1 cellular context compared by ENCODE assay signal in genomic region chr7:36262706-36263484, GRCh38.
TF ChIP-seq lines count a peak whose summit lies in the region.

No MANE protein-coding gene starts in this region.

TF ChIP-seq in HepG2, 621 proteins besides CTCF, POLR2A, EP300 and RAD21 (continued from another document):
- TF ChIP-seq ZNF557 (CRISPR knock-in tag; IDR thresholded peaks at IDR 0.05) (no peak), RFX1 (IDR thresholded peaks at IDR 0.05) (no peak), SRSF1 (optimal IDR thresholded peaks at IDR 0.05; ENCODE audit: low read depth, low read length) (no peak), AGO2 (optimal IDR thresholded peaks at IDR 0.05; ENCODE audit: low read depth, low read length) (no peak), MXD4 (CRISPR knock-in tag; IDR thresholded peaks at IDR 0.05) (no peak), ETV6 (CRISPR knock-in tag; conservative IDR thresholded peaks at IDR 0.05) (no peak), ZBTB10 (CRISPR knock-in tag; IDR thresholded peaks at IDR 0.05; ENCODE audit: borderline replicate concordance) (no peak), ZBTB14 (CRISPR knock-in tag; IDR thresholded peaks at IDR 0.05) (no peak), HNF1B (CRISPR knock-in tag; IDR thresholded peaks at IDR 0.05) (no peak), FOXO4 (CRISPR knock-in tag; conservative IDR thresholded peaks at IDR 0.05) (no peak), TFAP4 (IDR thresholded peaks at IDR 0.05; ENCODE audit: borderline replicate concordance, low read depth) (no peak)
TF ChIP-seq in HepG2: peak in this region for 0.
